22 cellular contexts compared by ENCODE assay signal in genomic region chr1:94228640-94229375, GRCh38. TPM values are rescaled to one million over a fixed set of nuclear protein-coding genes. Genes with fewer than 3 reads are reported as not detected.
A peak's percentile ranks its signal among the peaks of the same experiment; 100 is the strongest.
DNase-seq lines count a peak whose midpoint lies in the region; ATAC-seq and TF ChIP-seq lines count a peak whose summit lies in the region.
"Had no signal": no experiment of that assay in that cellular context is flagged by ENCODE, and none has a peak within 500 bp of the region (broad histone marks: within the 10 kb centered on the region; RNA-seq: fewer than 3 reads in every experiment).

No MANE protein-coding gene starts in this region.

- H3K4me3 ChIP-seq in ACC112 (ENCODE audit: low read depth, low read length) (peak overlapping the region; percentile 17; the same call in 1 of the 2 replicates), PC-9 (no peak overlapping the region), Karpas-422 (ENCODE audit: low read length) (no peak overlapping the region)
- H3K4me3 ChIP-seq: A549; BLaER1 treated with 17β-estradiol and CSF1 and Interleukin-3, amounts not matched to agents 10 nM and 100 nM; MG63; neural progenitor cell; suprapubic skin had no signal

- H3K9me3 Mint-ChIP-seq in natural killer cell treated with Interleukin-12 subunit alpha and Interleukin-12 subunit beta and Interleukin-15 and Interleukin-18, amount 100 ng/mL, for 72 hours, result no peaks in the 10 kb centered on the region
- H3K9me3 Mint-ChIP-seq: activated CD4-positive, alpha-beta T cell treated with anti-CD3 and anti-CD28 coated beads, Interleukin-2, amount 10 ng/mL, durations not matched to agents 7 days and 5 days; neural progenitor cell had no signal

- H3K9ac ChIP-seq in Karpas-422 (ENCODE audit: low read length), result no peak overlapping the region
- H3K9ac ChIP-seq: BLaER1 treated with 17β-estradiol and CSF1 and Interleukin-3, amounts not matched to agents 10 nM and 100 nM; neural progenitor cell had no signal

- no peaks in the 10 kb centered on the region for H3K9me2 ChIP-seq in PC-9 (ENCODE audit: insufficient read depth)
- H3K9me2 ChIP-seq in Karpas-422 (replicated peaks; ENCODE audit: insufficient read depth, low read length), result no peaks in the 10 kb centered on the region

- no peaks in the 10 kb centered on the region for H3K36me3 Mint-ChIP-seq in natural killer cell treated with Interleukin-12 subunit alpha and Interleukin-12 subunit beta and Interleukin-15 and Interleukin-18, amount 100 ng/mL, for 72 hours
- H3K36me3 Mint-ChIP-seq: neural progenitor cell had no signal

- 0 out of 2 replicates have a peak, but pooled peaks cover 5% of the 10 kb centered on the region for H3K36me3 ChIP-seq in ACC112 (ENCODE audit: insufficient read depth, low read length)
- peaks cover 83% of the 10 kb centered on the region for H3K36me3 ChIP-seq in PC-9 (ENCODE audit: low read depth)
- no peaks in the 10 kb centered on the region for H3K36me3 ChIP-seq in Karpas-422 (ENCODE audit: insufficient read depth, low read length)
- H3K36me3 ChIP-seq: BLaER1 treated with 17β-estradiol and CSF1 and Interleukin-3, amounts not matched to agents 10 nM and 100 nM; neural progenitor cell; suprapubic skin had no signal

- DNase-seq in PC-9, result no peak
- DNase-seq in fibroblast of peridontal ligament (ENCODE audit: extremely low read depth), result peak; percentile 35
- DNase-seq in omental fat pad (ENCODE audit: low spot score), result no peak
- DNase-seq in natural killer cell treated with Interleukin-12 subunit alpha and Interleukin-12 subunit beta and Interleukin-15 and Interleukin-18, amount 100 ng/mL, for 72 hours (ENCODE audit: low spot score), result no peak
- no peak for DNase-seq in NCI-H1092 treated with DMSO at 0.1 percent for 48 hours (lab: John Stamatoyannopoulos, UW)
- DNase-seq in Karpas-422, result no peak
- no peak for DNase-seq in posterior vena cava (ENCODE audit: low spot score)
- DNase-seq: activated CD4-positive, alpha-beta T cell treated with anti-CD3 and anti-CD28 coated beads, Interleukin-2, amount 10 ng/mL, durations not matched to agents 7 days and 5 days; Calu3; dermis blood vessel endothelial cell; HCEC 1CT; MG63; NCI-H1694; NCI-H774; stimulated activated CD4-positive, alpha-beta T cell treated with anti-CD3 and anti-CD28 coated beads, Interleukin-15, amount 100 ng/mL, for 24 hours; T-helper 1 cell had no signal

- CTCF ChIA-PET in PC-9 (lab: Charles Lee), result interaction anchor here (0.6 kb wide), 2 partner anchors 9 to 57 kb away, joined by 3 to 4 read pairs; no protein-coding TSS in a partner anchor

- no peaks in the 10 kb centered on the region for H3K4me1 Mint-ChIP-seq in natural killer cell treated with Interleukin-12 subunit alpha and Interleukin-12 subunit beta and Interleukin-15 and Interleukin-18, amount 100 ng/mL, for 72 hours (ENCODE audit: low read depth in 2 of 2)
- H3K4me1 Mint-ChIP-seq: activated CD4-positive, alpha-beta T cell treated with anti-CD3 and anti-CD28 coated beads, Interleukin-2, amount 10 ng/mL, durations not matched to agents 7 days and 5 days; neural progenitor cell had no signal

- H4K20me1 ChIP-seq in PC-9 (ENCODE audit: insufficient read depth), result peaks cover 86% of the 10 kb centered on the region
- no peaks in the 10 kb centered on the region for H4K20me1 ChIP-seq in Karpas-422 (ENCODE audit: insufficient read depth, low read depth, low read length)

- ATAC-seq in omental fat pad (ENCODE audit: low FRiP score), result peak; percentile 72
- no peak for ATAC-seq in natural killer cell treated with Interleukin-12 subunit alpha and Interleukin-12 subunit beta and Interleukin-15 and Interleukin-18, amount 100 ng/mL, for 72 hours
- ATAC-seq: A549, HepG2 had no signal

- H3K27ac Mint-ChIP-seq in natural killer cell treated with Interleukin-12 subunit alpha and Interleukin-12 subunit beta and Interleukin-15 and Interleukin-18, amount 100 ng/mL, for 72 hours, result no peak overlapping the region
- H3K27ac Mint-ChIP-seq: activated CD4-positive, alpha-beta T cell treated with anti-CD3 and anti-CD28 coated beads, Interleukin-2, amount 10 ng/mL, durations not matched to agents 7 days and 5 days; neural progenitor cell had no signal

- H3K4me1 ChIP-seq in ACC112 (ENCODE audit: control insufficient read depth, insufficient read depth, low read length, unreplicated experiment) (peaks cover 78% of the 10 kb centered on the region), PC-9 (replicated peaks; ENCODE audit: insufficient read depth) (peaks cover 82% of the 10 kb centered on the region), Karpas-422 (ENCODE audit: low read length) (no peaks in the 10 kb centered on the region)
- H3K4me1 ChIP-seq: BLaER1 treated with 17β-estradiol and CSF1 and Interleukin-3, amounts not matched to agents 10 nM and 100 nM; neural progenitor cell had no signal

- no peak overlapping the region for H2AFZ ChIP-seq in ACC112 (ENCODE audit: low read length, unreplicated experiment)
- H2AFZ ChIP-seq in PC-9, result no peak overlapping the region
- no peak overlapping the region for H2AFZ ChIP-seq in Karpas-422 (ENCODE audit: low read length)
- H2AFZ ChIP-seq: neural progenitor cell had no signal

- peak overlapping the region; percentile 14 for H3K27ac ChIP-seq in ACC112 (ENCODE audit: low read depth, low read length)
- H3K27ac ChIP-seq in PC-9, result peak overlapping the region; percentile 85
- H3K27ac ChIP-seq in Karpas-422 (ENCODE audit: low read length), result no peak overlapping the region
- H3K27ac ChIP-seq: A549; BLaER1 treated with 17β-estradiol and CSF1 and Interleukin-3, amounts not matched to agents 10 nM and 100 nM; neural progenitor cell; suprapubic skin had no signal

- no peak for TF ChIP-seq CTCF in PC-9 (conservative IDR thresholded peaks at IDR 0.05)
- TF ChIP-seq CTCF in omental fat pad (IDR thresholded peaks at IDR 0.05), result no peak

- no TSS peak for BruUV-seq in PC-9 (replicated peaks; lab: Mats Ljungman, UMichigan)

- peaks cover 84% of the 10 kb centered on the region for H3F3A ChIP-seq in PC-9 (ENCODE audit: insufficient read depth, low read depth)

- H3K4me2 ChIP-seq in PC-9, result peak overlapping the region; percentile 12; the same call in 1 of the 2 replicates
- H3K4me2 ChIP-seq in Karpas-422 (ENCODE audit: low read depth, low read length, poor library complexity, severe bottlenecking), result no peak overlapping the region
- H3K4me2 ChIP-seq: A549; BLaER1 treated with 17β-estradiol and CSF1 and Interleukin-3, amounts not matched to agents 10 nM and 100 nM; neural progenitor cell had no signal

- H3K27me3 Mint-ChIP-seq in natural killer cell treated with Interleukin-12 subunit alpha and Interleukin-12 subunit beta and Interleukin-15 and Interleukin-18, amount 100 ng/mL, for 72 hours, result peaks cover 21 to 55% of the 10 kb centered on the region in 2 donors

- POLR2A ChIA-PET in PC-9 (lab: Charles Lee; ENCODE audit: unreplicated experiment), result interaction anchor here (0.6 kb wide), 1 partner anchor 36 kb away, joined by 3 read pairs; no protein-coding TSS in a partner anchor

- no peak overlapping the region for H3K4me3 Mint-ChIP-seq in natural killer cell treated with Interleukin-12 subunit alpha and Interleukin-12 subunit beta and Interleukin-15 and Interleukin-18, amount 100 ng/mL, for 72 hours
- H3K4me3 Mint-ChIP-seq: activated CD4-positive, alpha-beta T cell treated with anti-CD3 and anti-CD28 coated beads, Interleukin-2, amount 10 ng/mL, durations not matched to agents 7 days and 5 days; neural progenitor cell had no signal

- H3K9me3 ChIP-seq in PC-9 (ENCODE audit: insufficient read depth, low read depth) (no peaks in the 10 kb centered on the region), Karpas-422 (ENCODE audit: low read length) (no peaks in the 10 kb centered on the region)
- H3K9me3 ChIP-seq: A549; BLaER1 treated with 17β-estradiol and CSF1 and Interleukin-3, amounts not matched to agents 10 nM and 100 nM; MG63; suprapubic skin had no signal

- peaks cover 93% of the 10 kb centered on the region for H3K79me2 ChIP-seq in ACC112 (ENCODE audit: control insufficient read depth, insufficient read depth, low read length, unreplicated experiment)
- H3K79me2 ChIP-seq in PC-9 (ENCODE audit: low read depth), result peaks cover 100% of the 10 kb centered on the region
- no peaks in the 10 kb centered on the region for H3K79me2 ChIP-seq in Karpas-422 (ENCODE audit: low read length)

- H3K27me3 ChIP-seq in ACC112 (ENCODE audit: insufficient read depth, low read length) (no peaks in the 10 kb centered on the region), PC-9 (ENCODE audit: insufficient read depth, low read depth) (no peaks in the 10 kb centered on the region), Karpas-422 (ENCODE audit: low read length) (no peaks in the 10 kb centered on the region)
- H3K27me3 ChIP-seq: MG63, suprapubic skin had no signal

- intact Hi-C loops in PC-9 (cut with micrococcal nuclease; ENCODE audit: unreplicated experiment), result no loop called here
- intact Hi-C loops in posterior vena cava (cut with DNase I), result no loop called here

RNA-seq across cellular contexts. Expression of gene ARHGAP29, which starts 8.6 kb away (rescaled TPM):
- total RNA-seq in PC-9 (2021) (123 and 137 TPM in 2 replicates), omental fat pad (100 to 1,000 TPM in 1 of 4 donors, 10 to 100 TPM in 3; 43.8 to 129 (median 77.1) TPM), posterior vena cava (10 to 100 TPM; 39.3 to 51.3 TPM)
- not detected for total RNA-seq in natural killer cell treated with Interleukin-12 subunit alpha and Interleukin-12 subunit beta and Interleukin-15 and Interleukin-18, amount 100 ng/mL, for 72 hours
- 0.04 and 0.48 TPM in 2 replicates for total RNA-seq in Karpas-422 (2014; rRNA removed; shearing (Covaris generic); ENCODE audit: low replicate concordance)
- total RNA-seq: activated CD4-positive, alpha-beta T cell treated with anti-CD3 and anti-CD28 coated beads, Interleukin-2, amount 10 ng/mL, durations not matched to agents 7 days and 5 days had no signal

Comparison
In these comparisons a context has a peak if more than half of its experiments do, and no peak if none do; other contexts are left out.
1. RNA of gene ARHGAP29, which starts 8.6 kb away (total RNA-seq): 123 to 137 TPM in PC-9, 43.8 to 129 TPM in omental fat pad and 39.3 to 51.3 TPM in posterior vena cava; 0.04 to 0.48 TPM in Karpas-422 and not detected in natural killer cell treated with Interleukin-12 subunit alpha and Interleukin-12 subunit beta and Interleukin-15 and Interleukin-18, amount 100 ng/mL, for 72 hours; every median in the first group is over 10 times any median in the second.